1 cellular context compared by ENCODE assay signal in the genomic region with DNA sequence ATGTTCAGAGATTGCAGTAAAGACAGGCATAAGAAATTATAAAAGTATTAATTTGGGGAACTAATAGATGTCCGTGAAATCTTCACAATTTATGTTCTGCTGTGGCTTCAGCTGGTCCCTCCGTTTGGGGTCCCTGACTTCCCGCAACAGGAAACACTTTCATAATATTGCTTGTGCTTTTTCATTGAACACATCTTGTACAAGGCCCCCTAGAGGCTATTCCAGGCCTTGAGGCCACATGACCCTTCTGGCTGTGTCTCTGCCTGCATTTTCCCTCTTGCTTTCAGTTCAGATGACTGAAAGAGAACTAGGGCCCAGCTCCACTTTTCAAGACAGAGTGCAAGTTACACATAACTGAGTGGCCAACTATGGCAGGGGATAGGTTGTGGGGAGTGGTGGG.
TF ChIP-seq lines count a peak whose summit lies in the region.

No MANE protein-coding gene starts in this region.

TF ChIP-seq in HCT116, 20 proteins besides CTCF, POLR2A, EP300 and RAD21 (continued from another document):
- no peak for TF ChIP-seq ZBTB33 (IDR thresholded peaks at IDR 0.05; ENCODE audit: extremely low read depth, insufficient replicate concordance, low read length)
- TF ChIP-seq FOSL1 (IDR thresholded peaks at IDR 0.05; ENCODE audit: low read depth), result no peak
- no peak for TF ChIP-seq ZNF274 (IDR thresholded peaks at IDR 0.05; ENCODE audit: low read depth, low read length)
- TF ChIP-seq, protein P1, sequence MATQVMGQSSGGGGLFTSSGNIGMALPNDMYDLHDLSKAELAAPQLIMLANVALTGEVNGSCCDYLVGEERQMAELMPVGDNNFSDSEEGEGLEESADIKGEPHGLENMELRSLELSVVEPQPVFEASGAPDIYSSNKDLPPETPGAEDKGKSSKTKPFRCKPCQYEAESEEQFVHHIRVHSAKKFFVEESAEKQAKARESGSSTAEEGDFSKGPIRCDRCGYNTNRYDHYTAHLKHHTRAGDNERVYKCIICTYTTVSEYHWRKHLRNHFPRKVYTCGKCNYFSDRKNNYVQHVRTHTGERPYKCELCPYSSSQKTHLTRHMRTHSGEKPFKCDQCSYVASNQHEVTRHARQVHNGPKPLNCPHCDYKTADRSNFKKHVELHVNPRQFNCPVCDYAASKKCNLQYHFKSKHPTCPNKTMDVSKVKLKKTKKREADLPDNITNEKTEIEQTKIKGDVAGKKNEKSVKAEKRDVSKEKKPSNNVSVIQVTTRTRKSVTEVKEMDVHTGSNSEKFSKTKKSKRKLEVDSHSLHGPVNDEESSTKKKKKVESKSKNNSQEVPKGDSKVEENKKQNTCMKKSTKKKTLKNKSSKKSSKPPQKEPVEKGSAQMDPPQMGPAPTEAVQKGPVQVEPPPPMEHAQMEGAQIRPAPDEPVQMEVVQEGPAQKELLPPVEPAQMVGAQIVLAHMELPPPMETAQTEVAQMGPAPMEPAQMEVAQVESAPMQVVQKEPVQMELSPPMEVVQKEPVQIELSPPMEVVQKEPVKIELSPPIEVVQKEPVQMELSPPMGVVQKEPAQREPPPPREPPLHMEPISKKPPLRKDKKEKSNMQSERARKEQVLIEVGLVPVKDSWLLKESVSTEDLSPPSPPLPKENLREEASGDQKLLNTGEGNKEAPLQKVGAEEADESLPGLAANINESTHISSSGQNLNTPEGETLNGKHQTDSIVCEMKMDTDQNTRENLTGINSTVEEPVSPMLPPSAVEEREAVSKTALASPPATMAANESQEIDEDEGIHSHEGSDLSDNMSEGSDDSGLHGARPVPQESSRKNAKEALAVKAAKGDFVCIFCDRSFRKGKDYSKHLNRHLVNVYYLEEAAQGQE (IDR thresholded peaks at IDR 0.05; ENCODE audit: low read depth), result no peak
- no peak for TF ChIP-seq MAX (IDR thresholded peaks at IDR 0.05)
- no peak for TF ChIP-seq EGR1 (IDR thresholded peaks at IDR 0.05; ENCODE audit: low read depth)
- no peak for TF ChIP-seq YY1 (IDR thresholded peaks at IDR 0.05; ENCODE audit: extremely low read depth, insufficient replicate concordance, low read depth, low read length)
- TF ChIP-seq SRF (IDR thresholded peaks at IDR 0.05; ENCODE audit: low read depth), result no peak
- no peak for TF ChIP-seq ZFX (IDR thresholded peaks at IDR 0.05)
- TF ChIP-seq POLR2AphosphoS5 (IDR thresholded peaks at IDR 0.05; ENCODE audit: low read depth, low read length), result no peak
